In genomic region chr12:49060237-49061156, GRCh38 we compare ENCODE assay signal across 1 cellular context.
TF ChIP-seq lines count a peak whose summit lies in the region.

A gene with protein sequence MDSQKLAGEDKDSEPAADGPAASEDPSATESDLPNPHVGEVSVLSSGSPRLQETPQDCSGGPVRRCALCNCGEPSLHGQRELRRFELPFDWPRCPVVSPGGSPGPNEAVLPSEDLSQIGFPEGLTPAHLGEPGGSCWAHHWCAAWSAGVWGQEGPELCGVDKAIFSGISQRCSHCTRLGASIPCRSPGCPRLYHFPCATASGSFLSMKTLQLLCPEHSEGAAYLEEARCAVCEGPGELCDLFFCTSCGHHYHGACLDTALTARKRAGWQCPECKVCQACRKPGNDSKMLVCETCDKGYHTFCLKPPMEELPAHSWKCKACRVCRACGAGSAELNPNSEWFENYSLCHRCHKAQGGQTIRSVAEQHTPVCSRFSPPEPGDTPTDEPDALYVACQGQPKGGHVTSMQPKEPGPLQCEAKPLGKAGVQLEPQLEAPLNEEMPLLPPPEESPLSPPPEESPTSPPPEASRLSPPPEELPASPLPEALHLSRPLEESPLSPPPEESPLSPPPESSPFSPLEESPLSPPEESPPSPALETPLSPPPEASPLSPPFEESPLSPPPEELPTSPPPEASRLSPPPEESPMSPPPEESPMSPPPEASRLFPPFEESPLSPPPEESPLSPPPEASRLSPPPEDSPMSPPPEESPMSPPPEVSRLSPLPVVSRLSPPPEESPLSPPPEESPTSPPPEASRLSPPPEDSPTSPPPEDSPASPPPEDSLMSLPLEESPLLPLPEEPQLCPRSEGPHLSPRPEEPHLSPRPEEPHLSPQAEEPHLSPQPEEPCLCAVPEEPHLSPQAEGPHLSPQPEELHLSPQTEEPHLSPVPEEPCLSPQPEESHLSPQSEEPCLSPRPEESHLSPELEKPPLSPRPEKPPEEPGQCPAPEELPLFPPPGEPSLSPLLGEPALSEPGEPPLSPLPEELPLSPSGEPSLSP (N-terminal part only) (minus strand): TSS chr12:49060794. CDS start chr12:49055324, 5,470 bp downstream.

TF ChIP-seq in K562, 482 proteins besides CTCF, POLR2A, EP300 and RAD21 (continued from another document and continues in another):
- TF ChIP-seq MCM5 (IDR thresholded peaks at IDR 0.05; ENCODE audit: low read depth) (no peak), JUNB (CRISPR knock-in tag; conservative IDR thresholded peaks at IDR 0.05) (no peak), TARDBP (IDR thresholded peaks at IDR 0.05) (0 out of 2 replicates have a peak, but pooled peaks have one; percentile 70), TSC22D4 (tag; IDR thresholded peaks at IDR 0.05) (no peak), ZNF431 (CRISPR knock-in tag; IDR thresholded peaks at IDR 0.05) (peak; percentile 57; the same call in 1 of the 2 replicates), RAD51 (IDR thresholded peaks at IDR 0.05; ENCODE audit: borderline replicate concordance, low read depth) (peak; percentile 75; the same call in 1 of the 2 replicates), PRMT5 (CRISPR knock-in tag; IDR thresholded peaks at IDR 0.05) (no peak), ZNF77 (CRISPR knock-in tag; IDR thresholded peaks at IDR 0.05) (no peak), MAFG (tag; conservative IDR thresholded peaks at IDR 0.05) (peak; percentile 95), RFX7 (CRISPR knock-in tag; IDR thresholded peaks at IDR 0.05) (no peak), SP2 (IDR thresholded peaks at IDR 0.05; ENCODE audit: extremely low read depth, low read depth, low read length, poor library complexity, severe bottlenecking) (no peak), NR2C2 (CRISPR knock-in tag; IDR thresholded peaks at IDR 0.05) (peak; percentile 84; the same call in 1 of the 2 replicates), NR2C2 (tag; IDR thresholded peaks at IDR 0.05) (peak; percentile 89), ZNF354B (CRISPR knock-in tag; IDR thresholded peaks at IDR 0.05) (no peak), ZBTB33 (CRISPR knock-in tag; IDR thresholded peaks at IDR 0.05) (peak; percentile 62; the same call in 1 of the 2 replicates), NCOA6 (IDR thresholded peaks at IDR 0.05) (no peak), BHLHE40 (IDR thresholded peaks at IDR 0.05; ENCODE audit: low read length) (peak; percentile 44; the same call in 1 of the 2 replicates), STAG1 (CRISPR knock-in tag; IDR thresholded peaks at IDR 0.05; ENCODE audit: borderline replicate concordance) (no peak; the same call in 1 of the 2 replicates), ZNF316 (IDR thresholded peaks at IDR 0.05) (peak; percentile 88), NR3C1 (CRISPR knock-in tag; IDR thresholded peaks at IDR 0.05) (no peak), PPARD (CRISPR knock-in tag; IDR thresholded peaks at IDR 0.05) (no peak), HSF4 (CRISPR knock-in tag; IDR thresholded peaks at IDR 0.05; ENCODE audit: borderline replicate concordance) (no peak), ELF2 (CRISPR knock-in tag; IDR thresholded peaks at IDR 0.05) (peak; percentile 79; the same call in 1 of the 2 replicates), ZNF12 (CRISPR knock-in tag; IDR thresholded peaks at IDR 0.05) (no peak), PML (IDR thresholded peaks at IDR 0.05; ENCODE audit: low read length) (peak; percentile 73), ARHGAP35 (IDR thresholded peaks at IDR 0.05; ENCODE audit: partially characterized antibody) (no peak), THRA (IDR thresholded peaks at IDR 0.05) (no peak), REST (CRISPR knock-in tag; IDR thresholded peaks at IDR 0.05; ENCODE audit: low read depth) (peak; percentile 58; the same call in 1 of the 2 replicates), ZNF830 (CRISPR knock-in tag; IDR thresholded peaks at IDR 0.05) (peak; percentile 54; the same call in 1 of the 2 replicates), ZFP30 (CRISPR knock-in tag; IDR thresholded peaks at IDR 0.05; ENCODE audit: borderline replicate concordance) (no peak), RBFOX2 (IDR thresholded peaks at IDR 0.05; ENCODE audit: low read depth, low read length) (peak; percentile 97), ZNF655 (CRISPR knock-in tag; IDR thresholded peaks at IDR 0.05) (no peak), SMARCB1 (IDR thresholded peaks at IDR 0.05; ENCODE audit: insufficient read length, low read depth) (no peak), NFE2 (IDR thresholded peaks at IDR 0.05; ENCODE audit: low read depth) (peak; percentile 98), EHMT2 (IDR thresholded peaks at IDR 0.05) (no peak), ZNF311 (CRISPR knock-in tag; IDR thresholded peaks at IDR 0.05) (no peak), BDP1 (IDR thresholded peaks at IDR 0.05; ENCODE audit: insufficient read depth, insufficient read length) (no peak), SAFB (IDR thresholded peaks at IDR 0.05; ENCODE audit: borderline replicate concordance, low read depth, low read length) (peak; percentile 29; the same call in 1 of the 2 replicates), NCOA2 (IDR thresholded peaks at IDR 0.05; ENCODE audit: partially characterized antibody in 2 of 2) (no peak), KLF10 (CRISPR knock-in tag; IDR thresholded peaks at IDR 0.05) (no peak)
- TF ChIP-seq, protein P1, sequence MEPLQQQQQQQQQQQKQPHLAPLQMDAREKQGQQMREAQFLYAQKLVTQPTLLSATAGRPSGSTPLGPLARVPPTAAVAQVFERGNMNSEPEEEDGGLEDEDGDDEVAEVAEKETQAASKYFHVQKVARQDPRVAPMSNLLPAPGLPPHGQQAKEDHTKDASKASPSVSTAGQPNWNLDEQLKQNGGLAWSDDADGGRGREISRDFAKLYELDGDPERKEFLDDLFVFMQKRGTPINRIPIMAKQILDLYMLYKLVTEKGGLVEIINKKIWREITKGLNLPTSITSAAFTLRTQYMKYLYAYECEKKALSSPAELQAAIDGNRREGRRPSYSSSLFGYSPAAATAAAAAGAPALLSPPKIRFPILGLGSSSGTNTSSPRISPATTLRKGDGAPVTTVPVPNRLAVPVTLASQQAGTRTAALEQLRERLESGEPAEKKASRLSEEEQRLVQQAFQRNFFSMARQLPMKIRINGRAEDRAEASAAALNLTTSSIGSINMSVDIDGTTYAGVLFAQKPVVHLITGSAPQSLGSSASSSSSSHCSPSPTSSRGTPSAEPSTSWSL (CRISPR knock-in tag; IDR thresholded peaks at IDR 0.05; ENCODE audit: borderline replicate concordance): no peak
- TF ChIP-seq, protein P2, sequence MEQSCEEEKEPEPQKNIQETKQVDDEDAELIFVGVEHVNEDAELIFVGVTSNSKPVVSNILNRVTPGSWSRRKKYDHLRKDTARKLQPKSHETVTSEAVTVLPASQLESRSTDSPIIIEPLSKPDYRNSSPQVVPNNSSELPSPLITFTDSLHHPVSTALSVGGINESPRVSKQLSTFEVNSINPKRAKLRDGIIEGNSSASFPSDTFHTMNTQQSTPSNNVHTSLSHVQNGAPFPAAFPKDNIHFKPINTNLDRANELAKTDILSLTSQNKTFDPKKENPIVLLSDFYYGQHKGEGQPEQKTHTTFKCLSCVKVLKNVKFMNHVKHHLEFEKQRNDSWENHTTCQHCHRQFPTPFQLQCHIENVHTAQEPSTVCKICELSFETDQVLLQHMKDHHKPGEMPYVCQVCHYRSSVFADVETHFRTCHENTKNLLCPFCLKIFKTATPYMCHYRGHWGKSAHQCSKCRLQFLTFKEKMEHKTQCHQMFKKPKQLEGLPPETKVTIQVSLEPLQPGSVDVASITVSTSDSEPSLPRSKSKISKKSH (CRISPR knock-in tag; IDR thresholded peaks at IDR 0.05): no peak
- TF ChIP-seq, protein P3, sequence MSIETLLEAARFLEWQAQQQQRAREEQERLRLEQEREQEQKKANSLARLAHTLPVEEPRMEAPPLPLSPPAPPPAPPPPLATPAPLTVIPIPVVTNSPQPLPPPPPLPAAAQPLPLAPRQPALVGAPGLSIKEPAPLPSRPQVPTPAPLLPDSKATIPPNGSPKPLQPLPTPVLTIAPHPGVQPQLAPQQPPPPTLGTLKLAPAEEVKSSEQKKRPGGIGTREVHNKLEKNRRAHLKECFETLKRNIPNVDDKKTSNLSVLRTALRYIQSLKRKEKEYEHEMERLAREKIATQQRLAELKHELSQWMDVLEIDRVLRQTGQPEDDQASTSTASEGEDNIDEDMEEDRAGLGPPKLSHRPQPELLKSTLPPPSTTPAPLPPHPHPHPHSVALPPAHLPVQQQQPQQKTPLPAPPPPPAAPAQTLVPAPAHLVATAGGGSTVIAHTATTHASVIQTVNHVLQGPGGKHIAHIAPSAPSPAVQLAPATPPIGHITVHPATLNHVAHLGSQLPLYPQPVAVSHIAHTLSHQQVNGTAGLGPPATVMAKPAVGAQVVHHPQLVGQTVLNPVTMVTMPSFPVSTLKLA (conservative IDR thresholded peaks at IDR 0.05): peak; percentile 99
- TF ChIP-seq, protein P4, sequence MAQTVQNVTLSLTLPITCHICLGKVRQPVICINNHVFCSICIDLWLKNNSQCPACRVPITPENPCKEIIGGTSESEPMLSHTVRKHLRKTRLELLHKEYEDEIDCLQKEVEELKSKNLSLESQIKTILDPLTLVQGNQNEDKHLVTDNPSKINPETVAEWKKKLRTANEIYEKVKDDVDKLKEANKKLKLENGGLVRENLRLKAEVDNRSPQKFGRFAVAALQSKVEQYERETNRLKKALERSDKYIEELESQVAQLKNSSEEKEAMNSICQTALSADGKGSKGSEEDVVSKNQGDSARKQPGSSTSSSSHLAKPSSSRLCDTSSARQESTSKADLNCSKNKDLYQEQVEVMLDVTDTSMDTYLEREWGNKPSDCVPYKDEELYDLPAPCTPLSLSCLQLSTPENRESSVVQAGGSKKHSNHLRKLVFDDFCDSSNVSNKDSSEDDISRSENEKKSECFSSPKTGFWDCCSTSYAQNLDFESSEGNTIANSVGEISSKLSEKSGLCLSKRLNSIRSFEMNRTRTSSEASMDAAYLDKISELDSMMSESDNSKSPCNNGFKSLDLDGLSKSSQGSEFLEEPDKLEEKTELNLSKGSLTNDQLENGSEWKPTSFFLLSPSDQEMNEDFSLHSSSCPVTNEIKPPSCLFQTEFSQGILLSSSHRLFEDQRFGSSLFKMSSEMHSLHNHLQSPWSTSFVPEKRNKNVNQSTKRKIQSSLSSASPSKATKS (CRISPR knock-in tag; IDR thresholded peaks at IDR 0.05): no peak
- TF ChIP-seq, protein P5, sequence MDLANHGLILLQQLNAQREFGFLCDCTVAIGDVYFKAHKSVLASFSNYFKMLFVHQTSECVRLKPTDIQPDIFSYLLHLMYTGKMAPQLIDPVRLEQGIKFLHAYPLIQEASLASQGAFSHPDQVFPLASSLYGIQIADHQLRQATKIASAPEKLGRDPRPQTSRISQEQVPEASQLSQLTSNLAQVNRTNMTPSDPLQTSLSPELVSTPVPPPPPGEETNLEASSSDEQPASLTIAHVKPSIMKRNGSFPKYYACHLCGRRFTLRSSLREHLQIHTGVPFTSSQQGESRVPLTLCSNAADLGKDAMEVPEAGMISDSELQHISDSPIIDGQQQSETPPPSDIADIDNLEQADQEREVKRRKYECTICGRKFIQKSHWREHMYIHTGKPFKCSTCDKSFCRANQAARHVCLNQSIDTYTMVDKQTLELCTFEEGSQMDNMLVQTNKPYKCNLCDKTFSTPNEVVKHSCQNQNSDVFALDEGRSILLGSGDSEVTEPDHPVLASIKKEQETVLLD (IDR thresholded peaks at IDR 0.05): peak; percentile 81; the same call in 1 of the 2 replicates
